In the genomic region with DNA sequence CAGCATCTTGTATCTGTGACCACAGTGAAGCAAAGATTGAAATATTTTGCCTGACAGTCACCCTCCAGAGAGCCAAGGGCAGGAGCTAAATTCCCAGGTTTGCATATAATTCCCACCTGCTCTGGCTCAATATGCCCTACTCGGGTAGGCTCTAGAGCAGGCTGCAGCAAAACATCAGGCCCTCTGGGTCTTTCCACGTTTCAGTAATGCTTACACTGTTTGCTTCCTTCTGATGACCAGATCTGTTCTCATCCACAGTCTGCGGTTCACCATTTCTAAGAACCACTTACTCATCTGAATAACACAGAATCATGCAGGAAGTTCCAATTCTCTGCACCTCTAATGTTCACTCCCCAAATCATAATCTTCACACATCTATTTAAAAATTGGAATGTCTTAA, we compare ENCODE assay signal across 1 cellular context.
TF ChIP-seq lines count a peak whose summit lies in the region.

No MANE protein-coding gene starts in this region.

TF ChIP-seq in GM23338, 12 proteins besides CTCF, POLR2A, EP300 and RAD21 (continued from another document):
- TF ChIP-seq, protein P1, sequence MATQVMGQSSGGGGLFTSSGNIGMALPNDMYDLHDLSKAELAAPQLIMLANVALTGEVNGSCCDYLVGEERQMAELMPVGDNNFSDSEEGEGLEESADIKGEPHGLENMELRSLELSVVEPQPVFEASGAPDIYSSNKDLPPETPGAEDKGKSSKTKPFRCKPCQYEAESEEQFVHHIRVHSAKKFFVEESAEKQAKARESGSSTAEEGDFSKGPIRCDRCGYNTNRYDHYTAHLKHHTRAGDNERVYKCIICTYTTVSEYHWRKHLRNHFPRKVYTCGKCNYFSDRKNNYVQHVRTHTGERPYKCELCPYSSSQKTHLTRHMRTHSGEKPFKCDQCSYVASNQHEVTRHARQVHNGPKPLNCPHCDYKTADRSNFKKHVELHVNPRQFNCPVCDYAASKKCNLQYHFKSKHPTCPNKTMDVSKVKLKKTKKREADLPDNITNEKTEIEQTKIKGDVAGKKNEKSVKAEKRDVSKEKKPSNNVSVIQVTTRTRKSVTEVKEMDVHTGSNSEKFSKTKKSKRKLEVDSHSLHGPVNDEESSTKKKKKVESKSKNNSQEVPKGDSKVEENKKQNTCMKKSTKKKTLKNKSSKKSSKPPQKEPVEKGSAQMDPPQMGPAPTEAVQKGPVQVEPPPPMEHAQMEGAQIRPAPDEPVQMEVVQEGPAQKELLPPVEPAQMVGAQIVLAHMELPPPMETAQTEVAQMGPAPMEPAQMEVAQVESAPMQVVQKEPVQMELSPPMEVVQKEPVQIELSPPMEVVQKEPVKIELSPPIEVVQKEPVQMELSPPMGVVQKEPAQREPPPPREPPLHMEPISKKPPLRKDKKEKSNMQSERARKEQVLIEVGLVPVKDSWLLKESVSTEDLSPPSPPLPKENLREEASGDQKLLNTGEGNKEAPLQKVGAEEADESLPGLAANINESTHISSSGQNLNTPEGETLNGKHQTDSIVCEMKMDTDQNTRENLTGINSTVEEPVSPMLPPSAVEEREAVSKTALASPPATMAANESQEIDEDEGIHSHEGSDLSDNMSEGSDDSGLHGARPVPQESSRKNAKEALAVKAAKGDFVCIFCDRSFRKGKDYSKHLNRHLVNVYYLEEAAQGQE (IDR thresholded peaks at IDR 0.05; ENCODE audit: unreplicated experiment), result no peak
- no peak for TF ChIP-seq POLR2AphosphoS5 (IDR thresholded peaks at IDR 0.05; ENCODE audit: low read depth)
